In the genomic region with DNA sequence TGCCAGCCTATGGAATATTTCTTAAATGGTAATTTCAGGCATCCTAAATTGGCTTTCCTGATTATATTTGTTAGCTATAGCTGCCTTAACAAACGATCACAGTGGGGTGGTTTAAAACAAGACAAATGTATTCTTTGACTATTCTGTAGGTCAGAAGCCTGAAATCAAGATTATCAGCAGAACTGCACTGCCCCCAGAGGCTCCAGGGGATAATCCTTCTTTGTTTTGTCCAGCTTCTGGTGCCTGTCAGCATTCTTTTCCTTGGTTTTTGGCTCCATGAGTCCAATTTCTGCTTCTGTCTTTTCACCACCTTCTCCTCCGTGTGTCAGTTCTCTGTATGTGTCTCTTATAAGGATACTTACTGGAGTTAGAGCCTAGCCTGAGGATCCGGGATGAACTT, we compare ENCODE assay signal across 15 cellular contexts.
A peak's percentile ranks its signal among the peaks of the same experiment; 100 is the strongest.
DNase-seq lines count a peak whose midpoint lies in the region; ATAC-seq, FAIRE-seq and TF ChIP-seq lines count a peak whose summit lies in the region.
"Had no signal": no experiment of that assay in that cellular context is flagged by ENCODE, and none has a peak within 500 bp of the region (broad histone marks: within the 10 kb centered on the region; RNA-seq: fewer than 3 reads in every experiment).

No MANE protein-coding gene starts in this region.

- H3K4me2 ChIP-seq in HepG2 (ENCODE audit: low read depth, low read length): no peak overlapping the region

- TF ChIP-seq POLR2A in HepG2 (IDR thresholded peaks at IDR 0.05; ENCODE audit: insufficient read depth in 1 of 2, low read depth in 2 of 2, low read length in 2 of 2): no peak

- in situ Hi-C loops in HepG2 (cut with HindIII; ENCODE audit: extremely low pct_ligation_motif_present, low pct_unique_long_range_greater_than_20kb): no loop called here
- in situ Hi-C loops in Panc1 (cut with HindIII; ENCODE audit: low pct_unique_long_range_greater_than_20kb, low sequenced_read_pairs): no loop called here

- H3K27ac ChIP-seq in liver (ENCODE audit: low read depth in 1 of 2, low read length in 2 of 2) (no peak overlapping the region), HepG2 (ENCODE audit: extremely low read length, insufficient read depth, low read length) (no peak overlapping the region), Panc1 (ENCODE audit: low read length) (no peak overlapping the region)

- H3K79me2 ChIP-seq in HepG2 (ENCODE audit: insufficient read depth, low read length): no peaks in the 10 kb centered on the region

- H3K36me3 ChIP-seq in liver (ENCODE audit: control insufficient read depth in 4 of 4, insufficient read depth in 3 of 4, low read depth in 1 of 4, low read length in 3 of 4) (no peaks in the 10 kb centered on the region), HepG2 (replicated peaks in 1 of 2; ENCODE audit: control insufficient read depth in 1 of 2, insufficient read depth in 2 of 2, low read length in 2 of 2) (no peaks in the 10 kb centered on the region), Panc1 (ENCODE audit: control insufficient read depth, insufficient read depth, low read length) (no peaks in the 10 kb centered on the region)

- H3K9ac ChIP-seq in liver (ENCODE audit: low read depth in 1 of 2, low read length in 2 of 2) (no peak overlapping the region), HepG2 (ENCODE audit: insufficient read depth, low read depth, low read length) (no peak overlapping the region)

- ATAC-seq in HepG2: no peak
- no peak for ATAC-seq in Panc1
- ATAC-seq in HG03097 (IDR thresholded peaks at IDR 0.05; ENCODE audit: low FRiP score, unreplicated experiment): no peak
- ATAC-seq: activated CD8-positive, alpha-beta memory T cell treated with anti-CD3 and anti-CD28 coated beads, Interleukin-2, amount 10 ng/mL, durations not matched to agents 7 days and 5 days; K562; stimulated activated memory B cell treated with anti-CD40 and anti-IgM and Interleukin-4, amounts not matched to agents 10 μg/mL and 1 μg/mL and 100 μg/mL, for 72 hours had no signal

- TF ChIP-seq EP300 in HepG2 (IDR thresholded peaks at IDR 0.05; ENCODE audit: low read depth in 2 of 2, low read length in 2 of 2): no peak
- no peak for TF ChIP-seq EP300 in HepG2 (CRISPR knock-in tag; IDR thresholded peaks at IDR 0.05; ENCODE audit: borderline replicate concordance)

- no peak overlapping the region for H2AFZ ChIP-seq in HepG2 (ENCODE audit: low read length)

- H3K4me1 ChIP-seq in liver (ENCODE audit: control insufficient read depth in 4 of 4, insufficient read depth in 4 of 4, low read length in 3 of 4) (no peaks in the 10 kb centered on the region), HepG2 (ENCODE audit: insufficient read depth, low read length) (no peaks in the 10 kb centered on the region), Panc1 (ENCODE audit: control insufficient read depth, insufficient read depth, low read length) (no peaks in the 10 kb centered on the region; the same call in 1 of the 2 replicates)

- H3K9me3 ChIP-seq in liver (ENCODE audit: control insufficient read depth in 4 of 4, low read length in 3 of 4) (no peaks in the 10 kb centered on the region), HepG2 (ENCODE audit: low read length) (peaks cover 19% of the 10 kb centered on the region), Panc1 (ENCODE audit: control insufficient read depth, insufficient read depth, low read depth, low read length) (no peaks in the 10 kb centered on the region)

- peak; percentile 25 for TF ChIP-seq CTCF in liver (IDR thresholded peaks at IDR 0.05; ENCODE audit: low read depth, low read length, missing input control)
- TF ChIP-seq CTCF in HepG2 (CRISPR knock-in tag; IDR thresholded peaks at IDR 0.05): no peak
- TF ChIP-seq CTCF in Panc1 (IDR thresholded peaks at IDR 0.05): peak; percentile 42
- TF ChIP-seq CTCF in foreskin fibroblast (IDR thresholded peaks at IDR 0.05; ENCODE audit: low read depth, low read length): peak; percentile 8

- no peak overlapping the region for H3K4me3 ChIP-seq in liver (ENCODE audit: low read depth in 1 of 3, low read length in 3 of 3)
- no peak overlapping the region for H3K4me3 ChIP-seq in HepG2 (replicated peaks in 1 of 3; ENCODE audit: insufficient read depth in 1 of 3, low read depth in 2 of 3, low read length in 3 of 3)
- no peak overlapping the region for H3K4me3 ChIP-seq in Panc1 (ENCODE audit: low read depth in 2 of 2, low read length in 2 of 2)
- H3K4me3 ChIP-seq in foreskin fibroblast (ENCODE audit: low read depth in 1 of 2, low read length in 2 of 2): no peak overlapping the region
- H3K4me3 ChIP-seq: K562 had no signal

- DNase-seq in HepG2 (ENCODE audit: low spot score) (no peak), Panc1 (ENCODE audit: low read depth, low spot score) (no peak), foreskin fibroblast (peak in 1 of 2 donors; percentile 0), SHP77 (lab: John Stamatoyannopoulos, UW) (no peak), NCI-H1092 (lab: John Stamatoyannopoulos, UW) (no peak), ureter (ENCODE audit: low spot score) (no peak)
- DNase-seq: activated CD8-positive, alpha-beta memory T cell treated with anti-CD3 and anti-CD28 coated beads, Interleukin-2, amount 10 ng/mL, durations not matched to agents 7 days and 5 days; activated naive CD8-positive, alpha-beta T cell treated with anti-CD3 and anti-CD28 coated beads, Interleukin-2, amount 10 ng/mL, durations not matched to agents 7 days and 5 days; NCI-H2107 had no signal

- BruUV-seq in HepG2 (replicated peaks; lab: Mats Ljungman, UMichigan) (no TSS peak), Panc1 (replicated peaks; lab: Mats Ljungman, UMichigan) (no TSS peak)

- no peaks in the 10 kb centered on the region for H4K20me1 ChIP-seq in HepG2 (ENCODE audit: insufficient read depth, low read length)

- no peaks in the 10 kb centered on the region for H3K27me3 ChIP-seq in liver (ENCODE audit: control insufficient read depth in 4 of 4, insufficient read depth in 4 of 4, low read length in 3 of 4)
- H3K27me3 ChIP-seq in HepG2 (ENCODE audit: control insufficient read depth in 1 of 2, insufficient read depth in 2 of 2, low read length in 2 of 2): no peaks in the 10 kb centered on the region
- no peaks in the 10 kb centered on the region for H3K27me3 ChIP-seq in Panc1 (ENCODE audit: control insufficient read depth, insufficient read depth, low read length)

- CTCF ChIA-PET in HepG2 (lab: Yijun Ruan, JAX; ENCODE audit: low intra/inter-chr PET ratio, low total read pairs): no interaction called here
- CTCF ChIA-PET in Panc1 (lab: Charles Lee): interaction anchor here (0.6 to 0.7 kb wide), 2 partner anchors 167 to 1238 kb away, joined by 3 to 10 read pairs; no protein-coding TSS in a partner anchor

- no peak for FAIRE-seq in HepG2 (lab: Jason Lieb, UNC)
- FAIRE-seq: colon, K562, RCC 7860 had no signal

- POLR2A ChIA-PET in HepG2 (lab: Yijun Ruan, JAX): no interaction called here
- POLR2A ChIA-PET in Panc1 (lab: Charles Lee): no interaction called here

- intact Hi-C loops in HepG2 (cut with micrococcal nuclease; ENCODE audit: unreplicated experiment) (no loop called here), Panc1 (cut with micrococcal nuclease; ENCODE audit: unreplicated experiment) (no loop called here)

- 44% methylated on average over 3 of the region's 3 CpGs for WGBS in liver
- WGBS in HepG2 (ENCODE audit: low lambda C conversion rate): 1% methylated on average over 3 of the region's 3 CpGs

- TF ChIP-seq RAD21 in liver (IDR thresholded peaks at IDR 0.05): peak; percentile 70 to 75
- TF ChIP-seq RAD21 in HepG2 (CRISPR knock-in tag; IDR thresholded peaks at IDR 0.05): no peak

TF ChIP-seq in liver, 16 proteins besides CTCF, POLR2A, EP300 and RAD21 (continues in another document):
- TF ChIP-seq, protein P1, sequence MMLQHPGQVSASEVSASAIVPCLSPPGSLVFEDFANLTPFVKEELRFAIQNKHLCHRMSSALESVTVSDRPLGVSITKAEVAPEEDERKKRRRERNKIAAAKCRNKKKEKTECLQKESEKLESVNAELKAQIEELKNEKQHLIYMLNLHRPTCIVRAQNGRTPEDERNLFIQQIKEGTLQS (IDR thresholded peaks at IDR 0.05): no peak
- no peak for TF ChIP-seq EGR1 (IDR thresholded peaks at IDR 0.05; ENCODE audit: low read depth in 2 of 2)
- TF ChIP-seq GABPA (IDR thresholded peaks at IDR 0.05 in 1 of 2, conservative IDR thresholded peaks at IDR 0.05 in 1 of 2): no peak
- no peak for TF ChIP-seq HNF4A (conservative IDR thresholded peaks at IDR 0.05)
- no peak for TF ChIP-seq YY1 (IDR thresholded peaks at IDR 0.05)
- no peak for TF ChIP-seq SP1 (IDR thresholded peaks at IDR 0.05)
- no peak for TF ChIP-seq HNF4G (IDR thresholded peaks at IDR 0.05)
- TF ChIP-seq FOXA1 (IDR thresholded peaks at IDR 0.05): no peak

TF ChIP-seq in HepG2, 621 proteins besides CTCF, POLR2A, EP300 and RAD21:
- TF ChIP-seq, protein P2, sequence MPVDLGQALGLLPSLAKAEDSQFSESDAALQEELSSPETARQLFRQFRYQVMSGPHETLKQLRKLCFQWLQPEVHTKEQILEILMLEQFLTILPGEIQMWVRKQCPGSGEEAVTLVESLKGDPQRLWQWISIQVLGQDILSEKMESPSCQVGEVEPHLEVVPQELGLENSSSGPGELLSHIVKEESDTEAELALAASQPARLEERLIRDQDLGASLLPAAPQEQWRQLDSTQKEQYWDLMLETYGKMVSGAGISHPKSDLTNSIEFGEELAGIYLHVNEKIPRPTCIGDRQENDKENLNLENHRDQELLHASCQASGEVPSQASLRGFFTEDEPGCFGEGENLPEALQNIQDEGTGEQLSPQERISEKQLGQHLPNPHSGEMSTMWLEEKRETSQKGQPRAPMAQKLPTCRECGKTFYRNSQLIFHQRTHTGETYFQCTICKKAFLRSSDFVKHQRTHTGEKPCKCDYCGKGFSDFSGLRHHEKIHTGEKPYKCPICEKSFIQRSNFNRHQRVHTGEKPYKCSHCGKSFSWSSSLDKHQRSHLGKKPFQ (CRISPR knock-in tag; IDR thresholded peaks at IDR 0.05; ENCODE audit: insufficient replicate concordance): no peak
- no peak for TF ChIP-seq TEAD3 (CRISPR knock-in tag; optimal IDR thresholded peaks at IDR 0.05; ENCODE audit: borderline replicate concordance)
TF ChIP-seq in HepG2: peak in this region for 0.
